Comparison of ENCODE assay signal across 8 cellular contexts in the genomic region with DNA sequence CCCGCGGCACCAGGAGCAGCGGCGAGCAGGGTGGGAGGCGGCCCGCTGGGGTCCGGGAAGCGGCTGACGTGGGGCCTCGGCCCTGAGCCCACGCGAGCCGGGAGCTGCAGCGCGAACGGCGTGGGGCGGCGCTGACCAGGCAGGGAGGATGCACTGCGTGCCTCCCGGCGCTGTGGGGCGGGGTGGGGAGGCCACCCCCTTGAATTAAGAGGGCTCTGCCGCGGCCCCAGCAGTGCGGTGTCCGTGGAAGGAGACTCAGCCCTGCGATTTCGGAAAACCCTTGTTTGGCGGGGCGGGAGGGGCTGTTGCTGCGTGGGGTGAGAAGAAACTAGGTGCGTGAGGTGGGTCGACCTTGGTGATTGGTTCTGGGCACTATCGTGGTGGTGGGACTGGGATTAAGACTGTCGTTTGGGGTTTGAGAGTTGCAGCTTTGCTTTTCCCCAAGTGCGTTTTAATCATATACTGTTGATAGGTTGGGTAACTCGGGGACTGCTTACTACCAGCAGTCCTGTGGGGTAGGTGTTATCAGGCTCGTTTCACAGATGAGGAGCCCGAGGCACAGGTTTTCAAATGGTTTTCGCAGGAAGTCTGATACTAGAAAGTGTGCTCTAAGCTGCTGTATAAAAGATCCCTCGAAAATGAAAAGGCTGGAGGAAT. TPM values are rescaled to one million over a fixed set of nuclear protein-coding genes. Genes with fewer than 3 reads are reported as not detected.
DNase-seq lines count a peak whose midpoint lies in the region; TF ChIP-seq lines count a peak whose summit lies in the region.

No MANE protein-coding gene starts in this region.

- peak overlapping the region; percentile 1 for H2AFZ ChIP-seq in osteoblast (ENCODE audit: low read length)

- DNase-seq in GM06990 (ENCODE audit: extremely low read depth, insufficient read length) (no peak), H7 (no peak), NAMALWA (ENCODE audit: low spot score) (peak; percentile 53), fibroblast of pulmonary artery (ENCODE audit: low read depth) (peak; percentile 29), osteoblast (ENCODE audit: insufficient read length, low spot score, missing footprints) (peak; percentile 89), uterus (peak; percentile 28 to 55), amniotic stem cell (lab: John Stamatoyannopoulos, UW) (no peak)
- peak; percentile 47 for DNase-seq in activated T-cell treated with anti-CD3 and anti-CD28 coated beads, Interleukin-2, amount 50 U/mL, for 1 hour

- H3K79me2 ChIP-seq in osteoblast (ENCODE audit: insufficient read depth, low read length): peaks cover 57% of the 10 kb centered on the region

- H3K9me3 ChIP-seq in osteoblast (ENCODE audit: low read depth, low read length) (no peaks in the 10 kb centered on the region), uterus (no peaks in the 10 kb centered on the region)

- TF ChIP-seq POLR2A in uterus (IDR thresholded peaks at IDR 0.05): no peak

- intact Hi-C loops in uterus (cut with DNase I; ENCODE audit: low total_unique reads): no loop called here

- peak overlapping the region; percentile 92 for H3K4me2 ChIP-seq in osteoblast (ENCODE audit: insufficient read depth, low read length)

- H3K27ac ChIP-seq in osteoblast (ENCODE audit: low read depth, low read length): peak overlapping the region; percentile 77
- H3K27ac ChIP-seq in uterus: peak overlapping the region; percentile 75 to 94

- H3K4me3 ChIP-seq in GM06990 (replicated peaks; ENCODE audit: low read depth, low read length): peak overlapping the region; percentile 86
- peak overlapping the region; percentile 89 for H3K4me3 ChIP-seq in H7 (ENCODE audit: insufficient read depth, low read depth, low read length)
- H3K4me3 ChIP-seq in fibroblast of pulmonary artery (replicated peaks; ENCODE audit: low read depth, low read length): peak overlapping the region; percentile 91
- H3K4me3 ChIP-seq in osteoblast (ENCODE audit: insufficient read depth, low read length): peak overlapping the region; percentile 81
- peak overlapping the region; percentile 49 to 91 for H3K4me3 ChIP-seq in uterus

- peaks cover 39% of the 10 kb centered on the region for H3K4me1 ChIP-seq in osteoblast (ENCODE audit: insufficient read depth, low read length)
- peaks cover 0 to 6% of the 10 kb centered on the region in 2 donors for H3K4me1 ChIP-seq in uterus

- H3K27me3 ChIP-seq in GM06990 (replicated peaks; ENCODE audit: control insufficient read depth, insufficient read depth, low read length) (no peaks in the 10 kb centered on the region), H7 (ENCODE audit: control insufficient read depth, insufficient read depth, low read length) (no peaks in the 10 kb centered on the region), osteoblast (ENCODE audit: insufficient read depth, low read length) (no peaks in the 10 kb centered on the region), uterus (no peaks in the 10 kb centered on the region)

- H3K36me3 ChIP-seq in GM06990 (ENCODE audit: control insufficient read depth, insufficient read depth, low read length) (no peaks in the 10 kb centered on the region), H7 (replicated peaks; ENCODE audit: control insufficient read depth, insufficient read depth, low read length) (no peaks in the 10 kb centered on the region), osteoblast (ENCODE audit: insufficient read depth, low read length) (no peaks in the 10 kb centered on the region), uterus (no peaks in the 10 kb centered on the region)

- TF ChIP-seq CTCF in GM06990 (IDR thresholded peaks at IDR 0.05; ENCODE audit: insufficient read depth, low read length, poor library complexity, severe bottlenecking) (no peak), fibroblast of pulmonary artery (IDR thresholded peaks at IDR 0.05; ENCODE audit: low read length, missing control alignments) (no peak), osteoblast (IDR thresholded peaks at IDR 0.05; ENCODE audit: extremely low read depth, low read depth, low read length) (no peak), uterus (IDR thresholded peaks at IDR 0.05) (no peak)

- H4K20me1 ChIP-seq in osteoblast (ENCODE audit: insufficient read depth, low read length): peaks cover 44% of the 10 kb centered on the region

RNA-seq across cellular contexts. Expression of a gene that starts 0.7 kb away (rescaled TPM):
- 83.5 and 108 TPM in 2 replicates for total RNA-seq in H7 (2014; rRNA removed; shearing (Covaris generic))
- total RNA-seq in osteoblast (166 and 170 TPM in 2 replicates), uterus (100 to 1,000 TPM in 1 of 4 donors, 10 to 100 TPM in 3; 39.7 to 101 (median 61.2) TPM)

Comparison
In these comparisons a context has a peak if more than half of its experiments do, and no peak if none do; other contexts are left out.
1. DNase-seq: peak in NAMALWA (single experiment), activated T-cell treated with anti-CD3 and anti-CD28 coated beads, Interleukin-2, amount 50 U/mL, for 1 hour (single experiment), fibroblast of pulmonary artery (single experiment), osteoblast (single experiment) and uterus (2 of 2); none in GM06990 (single experiment), H7 (single experiment) and amniotic stem cell (single experiment).
2. Peak in every context shown above with its lines, with median percentiles within 50 percentile points of each other: H3K4me3 ChIP-seq.